Comparison of ENCODE assay signal across 1 cellular context in genomic region chr1:160813215-160813614, GRCh38.
TF ChIP-seq lines count a peak whose summit lies in the region.

No MANE protein-coding gene starts in this region.

TF ChIP-seq in HCT116, 20 proteins besides CTCF, POLR2A, EP300 and RAD21 (continued from another document):
- TF ChIP-seq REST (IDR thresholded peaks at IDR 0.05; ENCODE audit: low read depth) (no peak), SIN3A (IDR thresholded peaks at IDR 0.05; ENCODE audit: low read depth) (no peak), ATF3 (IDR thresholded peaks at IDR 0.05) (no peak), EGR1 (IDR thresholded peaks at IDR 0.05; ENCODE audit: low read depth) (no peak), ELF1 (IDR thresholded peaks at IDR 0.05; ENCODE audit: borderline replicate concordance, low read depth) (no peak), EZH2 (IDR thresholded peaks at IDR 0.05) (no peak), SRF (IDR thresholded peaks at IDR 0.05; ENCODE audit: low read depth) (peak; percentile 66), MAX (IDR thresholded peaks at IDR 0.05) (no peak), YY1 (IDR thresholded peaks at IDR 0.05; ENCODE audit: extremely low read depth, insufficient replicate concordance, low read depth, low read length) (no peak), JUND (IDR thresholded peaks at IDR 0.05) (peak; percentile 91), FOSL1 (IDR thresholded peaks at IDR 0.05; ENCODE audit: low read depth) (peak; percentile 97), ZFX (IDR thresholded peaks at IDR 0.05) (no peak), CBX3 (IDR thresholded peaks at IDR 0.05; ENCODE audit: low read depth) (peak; percentile 91), SP1 (IDR thresholded peaks at IDR 0.05; ENCODE audit: low read depth) (peak; percentile 73), ZBTB33 (IDR thresholded peaks at IDR 0.05; ENCODE audit: extremely low read depth, insufficient replicate concordance, low read length) (no peak), CEBPB (IDR thresholded peaks at IDR 0.05; ENCODE audit: low read depth) (no peak; the same call in 1 of the 2 replicates)
